In the genomic region with DNA sequence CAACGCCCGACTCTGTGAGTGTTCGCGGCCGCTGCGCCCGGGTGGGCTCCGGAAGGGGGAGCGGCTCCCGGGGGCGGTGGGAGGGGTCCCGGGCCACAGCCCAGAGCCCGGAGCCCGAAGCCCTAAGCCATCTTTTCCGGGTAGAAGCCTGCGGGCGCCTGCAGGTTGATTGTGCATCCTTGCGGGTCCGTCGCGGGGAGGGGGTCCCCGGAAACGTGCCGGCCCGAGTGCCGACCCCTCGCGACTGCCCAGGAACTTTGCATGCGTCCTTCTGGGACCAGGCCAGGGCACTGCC, we compare ENCODE assay signal across 8 cellular contexts. TPM values are rescaled to one million over a fixed set of nuclear protein-coding genes. Genes with fewer than 3 reads are reported as not detected.
DNase-seq lines count a peak whose midpoint lies in the region; ATAC-seq and TF ChIP-seq lines count a peak whose summit lies in the region.

No MANE protein-coding gene starts in this region.

- peak; percentile 19 for TF ChIP-seq CTCF in chondrocyte (IDR thresholded peaks at IDR 0.05)
- no peak for TF ChIP-seq CTCF in lung (IDR thresholded peaks at IDR 0.05; ENCODE audit: control extremely low read depth, extremely low read depth)

- no peaks in the 10 kb centered on the region for H3K9me3 Mint-ChIP-seq in chondrocyte (ENCODE audit: low read depth)

- H3K9me3 ChIP-seq in T-helper 17 cell (ENCODE audit: control insufficient read depth, low read length, poor library complexity, severe bottlenecking): no peaks in the 10 kb centered on the region
- no peaks in the 10 kb centered on the region for H3K9me3 ChIP-seq in lung (ENCODE audit: control insufficient read depth in 2 of 2, insufficient read depth in 1 of 2, low read length in 1 of 2)

- H3K4me3 Mint-ChIP-seq in T-helper 17 cell: peak overlapping the region; percentile 96
- peak overlapping the region; percentile 90 for H3K4me3 Mint-ChIP-seq in chondrocyte (ENCODE audit: unreplicated experiment)

- 0% methylated on average over 18 to 29 of the region's 29 CpGs for WGBS in lung, 2 donors

- H3K4me1 ChIP-seq in lung (ENCODE audit: control insufficient read depth in 2 of 2, insufficient read depth in 2 of 2, low read length in 2 of 2): peaks cover 5 to 8% of the 10 kb centered on the region in 2 donors

- peak overlapping the region; percentile 89 for H3K27ac Mint-ChIP-seq in T-helper 17 cell
- peak overlapping the region; percentile 63 for H3K27ac Mint-ChIP-seq in chondrocyte (ENCODE audit: unreplicated experiment)

- DNase-seq in NCI-H345 (lab: John Stamatoyannopoulos, UW): peak; percentile 68
- DNase-seq in NCI-H345 treated with DMSO at 0.1 percent for 48 hours (lab: John Stamatoyannopoulos, UW; ENCODE audit: unreplicated experiment): no peak
- peak; percentile 35 to 65 (median 61) for DNase-seq in T-helper 17 cell
- DNase-seq in chondrocyte (ENCODE audit: low spot score): no peak
- DNase-seq in lung (ENCODE audit: low spot score): peak; percentile 42
- DNase-seq in stimulated activated CD8-positive, alpha-beta memory T cell treated with anti-CD3 and anti-CD28 coated beads, Interleukin-15, amount 100 ng/mL, for 4 hours (ENCODE audit: low read depth in 2 of 2): peak; percentile 45
- DNase-seq in DMS53 treated with DMSO at 0.1 percent for 48 hours (lab: John Stamatoyannopoulos, UW; ENCODE audit: unreplicated experiment): no peak

- no peaks in the 10 kb centered on the region for H3K27me3 ChIP-seq in lung (ENCODE audit: control insufficient read depth, insufficient read depth)

- H3K36me3 Mint-ChIP-seq in T-helper 17 cell (ENCODE audit: low read depth) (no peaks in the 10 kb centered on the region), chondrocyte (ENCODE audit: low read depth) (no peaks in the 10 kb centered on the region)

- no peaks in the 10 kb centered on the region for H3K27me3 Mint-ChIP-seq in T-helper 17 cell
- no peaks in the 10 kb centered on the region for H3K27me3 Mint-ChIP-seq in chondrocyte (ENCODE audit: low read depth)

- no peaks in the 10 kb centered on the region for H3K36me3 ChIP-seq in lung (ENCODE audit: control insufficient read depth in 2 of 2, insufficient read depth in 2 of 2, low read length in 2 of 2)

- H3K27ac ChIP-seq in lung (ENCODE audit: low read depth in 1 of 2, low read length in 1 of 2): peak overlapping the region; percentile 65 to 91

- peak; percentile 8 for ATAC-seq in HG03196 (IDR thresholded peaks at IDR 0.05; ENCODE audit: unreplicated experiment)
- ATAC-seq in T-helper 17 cell: no peak
- ATAC-seq in lung (ENCODE audit: insufficient read depth, low FRiP score): peak; percentile 4

- H3K4me1 Mint-ChIP-seq in T-helper 17 cell: peaks cover 39% of the 10 kb centered on the region
- H3K4me1 Mint-ChIP-seq in chondrocyte (ENCODE audit: low read depth): peaks cover 50% of the 10 kb centered on the region

- peak overlapping the region; percentile 86 for H3K4me3 ChIP-seq in lung

RNA-seq across cellular contexts. Expression of gene PTPRA, which starts 0.4 kb away (rescaled TPM):
- total RNA-seq in T-helper 17 cell: 10 to 100 TPM; 72.1 to 76.5 TPM
- 54.3 to 68.4 TPM (median 54.3 TPM) in 3 replicates for total RNA-seq in chondrocyte
- 10 to 100 TPM; 47.8 to 92.1 TPM for total RNA-seq in lung
- 10 to 100 TPM; 17.8 to 32.3 TPM for polyA plus RNA-seq in lung

RNA-seq across cellular contexts. Expression of gene VPS16, which starts 33.1 kb away (rescaled TPM):
- total RNA-seq in T-helper 17 cell: 10 to 100 TPM; 41.9 to 42.9 TPM
- total RNA-seq in chondrocyte: 29.9 to 40.7 TPM (median 32.7 TPM) in 3 replicates
- total RNA-seq in lung: 10 to 100 TPM; 26.1 to 44.1 TPM
- polyA plus RNA-seq in lung: 10 to 100 TPM; 41.0 to 53.4 TPM

RNA-seq across cellular contexts. Expression of gene PCED1A, which starts 33.2 kb away (rescaled TPM):
- total RNA-seq in T-helper 17 cell: 10 to 100 TPM; 45.8 to 47.0 TPM
- total RNA-seq in chondrocyte: 34.0 to 45.8 TPM (median 37.3 TPM) in 3 replicates
- 10 to 100 TPM; 33.5 to 36.6 TPM for total RNA-seq in lung
- 10 to 100 TPM; 26.2 to 40.4 TPM for polyA plus RNA-seq in lung

RNA-seq across cellular contexts. Expression of gene TMEM239, which starts 57.5 kb away (rescaled TPM):
- not detected for total RNA-seq in T-helper 17 cell
- total RNA-seq in chondrocyte: not detected in 3 replicates
- not detected for total RNA-seq in lung
- polyA plus RNA-seq in lung: not detected

RNA-seq across cellular contexts. Expression of gene C20orf141, which starts 58.9 kb away (rescaled TPM):
- total RNA-seq in T-helper 17 cell (not detected), chondrocyte (not detected in 3 replicates), lung (not detected)
- polyA plus RNA-seq in lung: not detected

Comparison
In these comparisons a context has a peak if more than half of its experiments do, and no peak if none do; other contexts are left out.
1. DNase-seq: peak in NCI-H345 (single experiment), T-helper 17 cell (3 of 3), lung (single experiment) and stimulated activated CD8-positive, alpha-beta memory T cell treated with anti-CD3 and anti-CD28 coated beads, Interleukin-15, amount 100 ng/mL, for 4 hours (2 of 2); none in NCI-H345 treated with DMSO at 0.1 percent for 48 hours (single experiment), chondrocyte (single experiment) and DMS53 treated with DMSO at 0.1 percent for 48 hours (single experiment).